In genomic region chr9:133154097-133154989, GRCh38 we compare ENCODE assay signal across 29 cellular contexts. TPM values are rescaled to one million over a fixed set of nuclear protein-coding genes. Genes with fewer than 3 reads are reported as not detected.
"Had no signal": no experiment of that assay in that cellular context is flagged by ENCODE, and none has a peak within 500 bp of the region (broad histone marks: within the 10 kb centered on the region; RNA-seq: fewer than 3 reads in every experiment).

No MANE protein-coding gene starts in this region.

- H2AFZ ChIP-seq: hepatocyte, neural progenitor cell had no signal

- H3K27ac Mint-ChIP-seq: activated naive CD4-positive, alpha-beta T cell treated with anti-CD3 and anti-CD28 coated beads, Interleukin-2, amount 50 U/mL, for 72 hours; activated T-cell treated with anti-CD3 and anti-CD28 coated beads, Interleukin-2, amount 50 U/mL, for 72 hours; memory B cell; neural progenitor cell had no signal

- H3K4me2 ChIP-seq: hepatocyte, neural progenitor cell had no signal

- H3K4me3 ChIP-seq: adrenal gland, breast epithelium, hepatocyte, left lung, mucosa of descending colon, neural progenitor cell, pancreas, thyroid gland, uterus had no signal

- H3K4me1 ChIP-seq: breast epithelium, left lung, neural progenitor cell, pancreas, uterus had no signal

- H3K27me3 Mint-ChIP-seq: memory B cell, naive B cell had no signal

- DNase-seq: activated CD4-positive, alpha-beta T cell treated with anti-CD3 and anti-CD28 coated beads, Interleukin-2, amount 50 U/mL, for 4 hours; activated effector memory CD4-positive, alpha-beta T cell treated with anti-CD3 and anti-CD28 coated beads, Interleukin-2, amount 50 U/mL, for 16 hours; activated T-cell treated with anti-CD3 and anti-CD28 coated beads, Interleukin-2, amount 50 U/mL, for 72 hours; dermis blood vessel endothelial cell; effector memory CD4-positive, alpha-beta T cell; foreskin fibroblast; naive B cell; stimulated activated CD8-positive, alpha-beta memory T cell treated with anti-CD3 and anti-CD28 coated beads, Interleukin-4, amount 100 ng/mL, for 48 hours; stimulated activated naive CD4-positive, alpha-beta T cell treated with Interleukin-2 at 50 U/mL for 16 hours; SW 1271; T-helper 2 cell; uterus; WERI-Rb-1 had no signal

- H3K36me3 ChIP-seq: breast epithelium, neural progenitor cell, pancreas, thyroid gland, uterus, WERI-Rb-1 had no signal

- H3K9ac ChIP-seq: neural progenitor cell had no signal

- H3K79me2 ChIP-seq: hepatocyte had no signal

- H3K27ac ChIP-seq: adrenal gland, breast epithelium, hepatocyte, left lung, neural progenitor cell, pancreas, thyroid gland, uterus, WERI-Rb-1 had no signal

- H3K27me3 ChIP-seq: adrenal gland, breast epithelium, hepatocyte, left lung, neural progenitor cell, pancreas, thyroid gland, uterus had no signal

- H3K4me3 Mint-ChIP-seq: activated T-cell treated with anti-CD3 and anti-CD28 coated beads, Interleukin-2, amount 50 U/mL, for 72 hours; memory B cell; neural progenitor cell had no signal

- H3K9me3 Mint-ChIP-seq: activated naive CD4-positive, alpha-beta T cell treated with anti-CD3 and anti-CD28 coated beads, Interleukin-2, amount 50 U/mL, for 72 hours; activated T-cell treated with anti-CD3 and anti-CD28 coated beads, Interleukin-2, amount 50 U/mL, for 72 hours; memory B cell; naive B cell; neural progenitor cell had no signal

- H3K36me3 Mint-ChIP-seq: activated naive CD4-positive, alpha-beta T cell treated with anti-CD3 and anti-CD28 coated beads, Interleukin-2, amount 50 U/mL, for 72 hours; neural progenitor cell had no signal

- H3K9me3 ChIP-seq: adrenal gland, breast epithelium, left lung, mucosa of descending colon, pancreas, thyroid gland, uterus had no signal

RNA-seq across cellular contexts. Expression of gene OBP2B, which starts 54.7 kb away (rescaled TPM):
- total RNA-seq: activated CD8-positive, alpha-beta memory T cell treated with anti-CD3 and anti-CD28 coated beads for 36 hours; activated naive CD4-positive, alpha-beta T cell treated with anti-CD3 and anti-CD28 coated beads, Interleukin-2, amount 50 U/mL, for 72 hours; activated T-cell treated with anti-CD3 and anti-CD28 coated beads, Interleukin-2, amount 50 U/mL, for 72 hours; astrocyte; chondrocyte; dermis blood vessel endothelial cell; glomerular endothelial cell; hepatocyte; left lung; mucosa of descending colon; pancreas; subcutaneous adipose tissue; thyroid gland; uterus had no signal
- polyA plus RNA-seq: adrenal gland, hepatocyte, keratinocyte, pancreas had no signal
